In the genomic region with DNA sequence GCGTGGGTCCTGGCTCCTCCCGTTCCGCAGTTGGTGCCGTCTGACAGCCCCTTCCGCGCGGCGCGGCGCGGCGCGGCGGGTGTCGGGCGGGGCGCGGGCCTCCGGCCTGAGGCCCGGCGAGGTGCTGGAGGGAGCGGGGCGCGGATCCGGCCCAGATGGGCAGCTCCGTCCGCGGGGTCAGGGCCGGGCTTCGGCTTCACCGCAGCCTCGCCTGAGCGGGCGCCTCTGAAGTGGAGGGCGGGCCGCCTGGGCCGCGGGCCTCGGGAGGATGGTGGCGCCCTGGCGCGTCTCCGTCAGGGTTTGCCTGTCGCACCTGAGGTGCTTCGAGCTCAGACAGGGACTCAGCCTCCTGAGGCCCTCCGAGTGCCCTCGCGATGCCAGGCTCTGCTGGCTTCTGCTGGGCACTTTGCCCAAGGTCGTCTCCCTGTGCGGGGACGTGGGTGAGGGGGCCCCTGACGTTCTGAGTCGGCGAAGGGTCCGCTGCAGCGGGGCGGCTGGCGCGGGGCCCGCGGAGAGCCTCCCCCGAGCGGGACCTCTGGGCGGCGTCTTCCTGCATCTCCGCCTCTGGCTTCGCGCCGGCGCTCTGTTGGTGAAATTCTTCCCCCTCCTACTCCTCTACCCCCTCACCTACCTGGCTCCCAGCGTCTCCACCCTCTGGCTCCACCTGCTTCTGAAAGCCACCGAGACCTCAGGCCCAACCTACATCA, we compare ENCODE assay signal across 8 cellular contexts. TPM values are rescaled to one million over a fixed set of nuclear protein-coding genes. Genes with fewer than 3 reads are reported as not detected.
DNase-seq lines count a peak whose midpoint lies in the region; ATAC-seq and TF ChIP-seq lines count a peak whose summit lies in the region.

No MANE protein-coding gene starts in this region.

- H3K9me3 ChIP-seq in lung (ENCODE audit: control insufficient read depth in 2 of 2, insufficient read depth in 1 of 2, low read length in 1 of 2), result no peaks in the 10 kb centered on the region

- H3K4me1 ChIP-seq in lung (ENCODE audit: control insufficient read depth in 2 of 2, insufficient read depth in 2 of 2, low read length in 2 of 2), result peaks cover 0 to 8% of the 10 kb centered on the region in 2 donors

- peak; percentile 23 for ATAC-seq in GM21576 (IDR thresholded peaks at IDR 0.05; ENCODE audit: unreplicated experiment)
- peak; percentile 51 for ATAC-seq in lung (ENCODE audit: insufficient read depth, low FRiP score)

- peak overlapping the region; percentile 80 for H3K4me3 ChIP-seq in lung

- no peaks in the 10 kb centered on the region for H3K36me3 ChIP-seq in lung (ENCODE audit: control insufficient read depth in 2 of 2, insufficient read depth in 2 of 2, low read length in 2 of 2)

- TF ChIP-seq CTCF in lung (IDR thresholded peaks at IDR 0.05; ENCODE audit: control extremely low read depth, extremely low read depth), result no peak

- H3K27me3 ChIP-seq in lung (ENCODE audit: control insufficient read depth, insufficient read depth), result no peaks in the 10 kb centered on the region

- 0% methylated on average over 43 to 72 of the region's 72 CpGs for WGBS in lung, 2 donors

- DNase-seq in EH (ENCODE audit: low read depth) (peak; percentile 24), Kasumi-1 (lab: John Stamatoyannopoulos, UW) (peak; percentile 13 to 14), lung (ENCODE audit: low spot score) (peak; percentile 65), foreskin melanocyte (no peak)
- DNase-seq in activated CD4-positive, CD25-positive, alpha-beta regulatory T cell treated with anti-CD3 and anti-CD28 coated beads, Interleukin-2, amount 50 U/mL, for 16 hours (ENCODE audit: low read depth, low spot score), result peak; percentile 24
- DNase-seq in stimulated activated CD4-positive, alpha-beta T cell treated with anti-CD3 and anti-CD28 coated beads, TNF-alpha, amount 100 ng/mL, for 48 hours (ENCODE audit: low read depth in 3 of 3), result peak; percentile 12 to 31 (median 26)

- H3K27ac ChIP-seq in cingulate gyrus (ENCODE audit: low read depth, low read length) (peak overlapping the region; percentile 71), lung (ENCODE audit: low read depth in 1 of 2, low read length in 1 of 2) (peak overlapping the region; percentile 86 to 91)

RNA-seq across cellular contexts. Expression of a gene that starts 0.5 kb away (rescaled TPM):
- total RNA-seq in lung, result 10 to 100 TPM; 11.3 to 27.0 TPM
- 10 to 100 TPM; 10.4 to 16.2 TPM for polyA plus RNA-seq in lung

RNA-seq across cellular contexts. Expression of a gene that starts 23.3 kb away (rescaled TPM):
- total RNA-seq in lung, result 100 to 1,000 TPM in 1 of 2 donors, 10 to 100 TPM in 1; 52.3 to 192 TPM
- polyA plus RNA-seq in lung, result 100 to 1,000 TPM; 188 to 327 TPM

RNA-seq across cellular contexts. Expression of a gene that starts 32.6 kb away (rescaled TPM):
- 10 to 100 TPM; 12.8 to 32.4 TPM for total RNA-seq in lung
- 1 to 10 TPM; 4.1 to 6.6 TPM for polyA plus RNA-seq in lung
